Comparison of ENCODE assay signal across 18 cellular contexts in the genomic region with DNA sequence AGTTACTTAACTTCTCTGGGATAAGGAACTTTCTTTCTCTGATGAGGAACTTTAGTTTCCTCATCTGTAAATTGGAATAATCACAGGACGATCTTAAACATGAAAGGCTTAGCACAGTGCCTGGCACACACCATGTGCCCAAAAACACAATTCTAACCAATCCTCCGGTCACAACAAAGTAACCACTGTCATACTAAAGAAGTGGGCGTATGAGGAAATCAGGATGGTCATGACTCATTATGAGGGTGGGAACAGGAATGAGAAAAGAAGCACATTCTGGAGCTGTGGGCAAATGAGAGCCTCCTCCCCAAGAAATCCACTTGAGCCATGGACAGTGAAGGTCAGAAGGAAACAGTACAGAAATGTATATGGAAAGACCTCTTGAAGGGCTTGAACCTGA.
"Had no signal": no experiment of that assay in that cellular context is flagged by ENCODE, and none has a peak within 500 bp of the region (broad histone marks: within the 10 kb centered on the region; RNA-seq: fewer than 3 reads in every experiment).

No MANE protein-coding gene starts in this region.

- DNase-seq: activated CD4-positive, alpha-beta T cell treated with anti-CD3 and anti-CD28 coated beads for 1 hour; activated effector memory CD4-positive, alpha-beta T cell treated with anti-CD3 and anti-CD28 coated beads, Interleukin-2, amount 50 U/mL, for 16 hours; activated naive CD4-positive, alpha-beta T cell treated with anti-CD3 and anti-CD28 coated beads, Interleukin-2, amount 50 U/mL, for 16 hours; activated T-cell treated with anti-CD3 and anti-CD28 coated beads, Interleukin-2, amount 50 U/mL, for 72 hours; endodermal cell; kidney glomerular epithelial cell; left ventricle myocardium superior; mesenchymal stem cell; naive thymus-derived CD4-positive, alpha-beta T cell; transverse colon; WERI-Rb-1 had no signal

- ATAC-seq: activated T-cell treated with anti-CD3 and anti-CD28 coated beads, Interleukin-2, amount 50 U/mL, for 72 hours; gastroesophageal sphincter; heart left ventricle; left ventricle myocardium superior; naive thymus-derived CD4-positive, alpha-beta T cell had no signal

- H3K36me3 Mint-ChIP-seq: naive thymus-derived CD4-positive, alpha-beta T cell had no signal

- H3K27me3 ChIP-seq: cardiac muscle cell, gastroesophageal sphincter, right atrium auricular region, vagina had no signal

- H3K4me3 Mint-ChIP-seq: activated T-cell treated with anti-CD3 and anti-CD28 coated beads, Interleukin-2, amount 50 U/mL, for 72 hours; endodermal cell; naive thymus-derived CD4-positive, alpha-beta T cell; stimulated activated naive CD8-positive, alpha-beta T cell treated with anti-CD3 and anti-CD28 coated beads, Interleukin-15, Interleukin-2, amounts not matched to agents 100 ng/mL and 50 ng/mL, for 24 hours had no signal

- H3K36me3 ChIP-seq: cardiac muscle cell, gastroesophageal sphincter, heart left ventricle, prostate gland, right atrium auricular region, transverse colon, vagina, WERI-Rb-1 had no signal

- H3K27me3 Mint-ChIP-seq: stimulated activated naive CD8-positive, alpha-beta T cell treated with anti-CD3 and anti-CD28 coated beads, Interleukin-15, Interleukin-2, amounts not matched to agents 100 ng/mL and 50 ng/mL, for 24 hours had no signal

- H3K4me3 ChIP-seq: cardiac muscle cell, gastroesophageal sphincter, heart left ventricle, prostate gland, right atrium auricular region, transverse colon, vagina had no signal

- H3K27ac Mint-ChIP-seq: activated T-cell treated with anti-CD3 and anti-CD28 coated beads, Interleukin-2, amount 50 U/mL, for 72 hours; endodermal cell; naive thymus-derived CD4-positive, alpha-beta T cell; stimulated activated naive CD8-positive, alpha-beta T cell treated with anti-CD3 and anti-CD28 coated beads, Interleukin-15, Interleukin-2, amounts not matched to agents 100 ng/mL and 50 ng/mL, for 24 hours had no signal

- H3K4me1 ChIP-seq: gastroesophageal sphincter, heart left ventricle, prostate gland, right atrium auricular region, transverse colon, vagina had no signal

- H3K27ac ChIP-seq: cardiac muscle cell, gastroesophageal sphincter, heart left ventricle, prostate gland, right atrium auricular region, transverse colon, vagina, WERI-Rb-1 had no signal

- H3K9me3 ChIP-seq: gastroesophageal sphincter, heart left ventricle, prostate gland, right atrium auricular region, transverse colon, vagina had no signal

- H3K4me1 Mint-ChIP-seq: endodermal cell had no signal

- H3K9me3 Mint-ChIP-seq: activated T-cell treated with anti-CD3 and anti-CD28 coated beads, Interleukin-2, amount 50 U/mL, for 72 hours; endodermal cell; naive thymus-derived CD4-positive, alpha-beta T cell; stimulated activated naive CD8-positive, alpha-beta T cell treated with anti-CD3 and anti-CD28 coated beads, Interleukin-15, Interleukin-2, amounts not matched to agents 100 ng/mL and 50 ng/mL, for 24 hours had no signal
